Comparison of ENCODE assay signal across 24 cellular contexts in genomic region chr9:134196911-134197310, GRCh38. TPM values are rescaled to one million over a fixed set of nuclear protein-coding genes. Genes with fewer than 3 reads are reported as not detected.
"Had no signal": no experiment of that assay in that cellular context is flagged by ENCODE, and none has a peak within 500 bp of the region (broad histone marks: within the 10 kb centered on the region; RNA-seq: fewer than 3 reads in every experiment).

No MANE protein-coding gene starts in this region.

- H3K4me1 ChIP-seq: esophagus muscularis mucosa, neural progenitor cell, prostate gland had no signal

- H3K36me3 ChIP-seq: esophagus muscularis mucosa, neural progenitor cell, prostate gland, thyroid gland had no signal

- DNase-seq: activated B cell treated with CpG ODN at 0.5 μM for 24 hours; activated CD4-positive, alpha-beta memory T cell treated with anti-CD3 and anti-CD28 coated beads for 36 hours; activated CD4-positive, alpha-beta T cell treated with anti-CD3 and anti-CD28 coated beads for 36 hours; activated effector memory CD4-positive, alpha-beta T cell treated with anti-CD3 and anti-CD28 coated beads, Interleukin-2, amount 50 U/mL, for 16 hours; activated T-cell treated with anti-CD3 and anti-CD28 coated beads for 4 hours; anterior cingulate cortex; effector memory CD4-positive, alpha-beta T cell; hippocampal formation; mesendoderm; stimulated activated CD4-positive, alpha-beta T cell treated with anti-CD3 and anti-CD28 coated beads, Interleukin-1b, Interleukin-23, amount 100 ng/mL, for 48 hours; substantia nigra; T-helper 9 cell; thyroid gland had no signal

- H2AFZ ChIP-seq: neural progenitor cell had no signal

- H3K4me3 ChIP-seq: esophagus muscularis mucosa, mucosa of descending colon, neural progenitor cell, prostate gland, thyroid gland had no signal

- H3K9ac ChIP-seq: neural progenitor cell had no signal

- H3K27me3 ChIP-seq: esophagus muscularis mucosa, neural progenitor cell, thyroid gland had no signal

- H3K27ac ChIP-seq: esophagus muscularis mucosa, neural progenitor cell, prostate gland, thyroid gland had no signal

- H3K9me3 ChIP-seq: mucosa of descending colon, prostate gland, thyroid gland had no signal

- FAIRE-seq: endothelial cell of umbilical vein, frontal cortex had no signal

- ATAC-seq: activated CD4-positive, alpha-beta T cell treated with anti-CD3 and anti-CD28 coated beads for 36 hours; mucosa of descending colon; SK-N-SH treated with all-trans-retinoic acid at 6 μM for 48 hours had no signal

- H3K4me2 ChIP-seq: neural progenitor cell had no signal

RNA-seq across cellular contexts. Expression of gene RNU6ATAC, which starts 32.5 kb away (rescaled TPM):
- total RNA-seq: dermis microvascular lymphatic vessel endothelial cell, frontal cortex, lower leg skin, prostate gland, skeletal muscle tissue, thyroid gland, urinary bladder had no signal
- polyA plus RNA-seq: endothelial cell of umbilical vein, urinary bladder had no signal
